8 cellular contexts compared by ENCODE assay signal in genomic region chr2:63977904-63978303, GRCh38. TPM values are rescaled to one million over a fixed set of nuclear protein-coding genes. Genes with fewer than 3 reads are reported as not detected.
DNase-seq lines count a peak whose midpoint lies in the region; ATAC-seq and TF ChIP-seq lines count a peak whose summit lies in the region.

No MANE protein-coding gene starts in this region.

- peaks cover 33% of the 10 kb centered on the region for H3K4me1 Mint-ChIP-seq in activated T-cell treated with anti-CD3 and anti-CD28 coated beads, Interleukin-2, amount 50 U/mL, for 24 hours (ENCODE audit: low read depth)
- H3K4me1 Mint-ChIP-seq in T-helper 2 cell treated with Interferon-gamma antibody and Interleukin-4, amounts not matched to agents 5 μg/mL and 100 μg/mL, for 36 hours (ENCODE audit: low read depth), result peaks cover 27% of the 10 kb centered on the region
- H3K4me1 Mint-ChIP-seq in stimulated activated effector memory CD8-positive, alpha-beta T cell treated with anti-CD3 and anti-CD28 coated beads, Interleukin-12 subunit alpha, Interleukin-12 subunit beta, amount 100 ng/mL, for 72 hours, result peaks cover 12% of the 10 kb centered on the region

- no peak overlapping the region for H3K27ac ChIP-seq in prostate gland

- peak overlapping the region; percentile 71 for H3K27ac Mint-ChIP-seq in activated T-cell treated with anti-CD3 and anti-CD28 coated beads, Interleukin-2, amount 50 U/mL, for 24 hours
- H3K27ac Mint-ChIP-seq in T-helper 2 cell treated with Interferon-gamma antibody and Interleukin-4, amounts not matched to agents 5 μg/mL and 100 μg/mL, for 36 hours, result peak overlapping the region; percentile 66
- H3K27ac Mint-ChIP-seq in stimulated activated effector memory CD8-positive, alpha-beta T cell treated with anti-CD3 and anti-CD28 coated beads, Interleukin-12 subunit alpha, Interleukin-12 subunit beta, amount 100 ng/mL, for 72 hours, result peak overlapping the region; percentile 0

- H3K27me3 Mint-ChIP-seq in activated T-cell treated with anti-CD3 and anti-CD28 coated beads, Interleukin-2, amount 50 U/mL, for 24 hours, result no peaks in the 10 kb centered on the region
- H3K27me3 Mint-ChIP-seq in T-helper 2 cell treated with Interferon-gamma antibody and Interleukin-4, amounts not matched to agents 5 μg/mL and 100 μg/mL, for 36 hours (ENCODE audit: low read depth), result no peaks in the 10 kb centered on the region

- intact Hi-C loops in prostate gland (cut with DNase I), result no loop called here

- WGBS in prostate gland, result 89% methylated on average over 5 of the region's 5 CpGs

- no peak for DNase-seq in activated T-cell treated with anti-CD3 and anti-CD28 coated beads, Interleukin-2, amount 50 U/mL, for 24 hours
- no peak for DNase-seq in activated T-cell treated with anti-CD3 and anti-CD28 coated beads, Interleukin-2, amount 50 U/mL, for 1 hour
- peak; percentile 30 for DNase-seq in T-helper 2 cell treated with Interferon-gamma antibody and Interleukin-4, amounts not matched to agents 5 μg/mL and 100 μg/mL, for 36 hours (ENCODE audit: low spot score)
- no peak for DNase-seq in stimulated activated effector memory CD8-positive, alpha-beta T cell treated with anti-CD3 and anti-CD28 coated beads, Interleukin-12 subunit alpha, Interleukin-12 subunit beta, amount 100 ng/mL, for 72 hours (ENCODE audit: low spot score in 2 of 2)
- DNase-seq in COLO668 (lab: John Stamatoyannopoulos, UW; ENCODE audit: unreplicated experiment) (no peak), prostate gland (ENCODE audit: low spot score) (no peak), Kasumi-1 (lab: John Stamatoyannopoulos, UW) (no peak)

- no peaks in the 10 kb centered on the region for H3K9me3 ChIP-seq in prostate gland

- peaks cover 2% of the 10 kb centered on the region for H3K4me1 ChIP-seq in prostate gland (replicated peaks)

- TF ChIP-seq CTCF in prostate gland (IDR thresholded peaks at IDR 0.05), result no peak

- H3K27me3 ChIP-seq in prostate gland (replicated peaks; ENCODE audit: insufficient read depth), result no peaks in the 10 kb centered on the region

- no peaks in the 10 kb centered on the region for H3K9me3 Mint-ChIP-seq in activated T-cell treated with anti-CD3 and anti-CD28 coated beads, Interleukin-2, amount 50 U/mL, for 24 hours
- no peaks in the 10 kb centered on the region for H3K9me3 Mint-ChIP-seq in T-helper 2 cell treated with Interferon-gamma antibody and Interleukin-4, amounts not matched to agents 5 μg/mL and 100 μg/mL, for 36 hours
- no peaks in the 10 kb centered on the region for H3K9me3 Mint-ChIP-seq in stimulated activated effector memory CD8-positive, alpha-beta T cell treated with anti-CD3 and anti-CD28 coated beads, Interleukin-12 subunit alpha, Interleukin-12 subunit beta, amount 100 ng/mL, for 72 hours

- peaks cover 62% of the 10 kb centered on the region for H3K36me3 Mint-ChIP-seq in activated T-cell treated with anti-CD3 and anti-CD28 coated beads, Interleukin-2, amount 50 U/mL, for 24 hours (ENCODE audit: low read depth)
- peaks cover 50% of the 10 kb centered on the region for H3K36me3 Mint-ChIP-seq in T-helper 2 cell treated with Interferon-gamma antibody and Interleukin-4, amounts not matched to agents 5 μg/mL and 100 μg/mL, for 36 hours (ENCODE audit: low read depth)
- peaks cover 58% of the 10 kb centered on the region for H3K36me3 Mint-ChIP-seq in stimulated activated effector memory CD8-positive, alpha-beta T cell treated with anti-CD3 and anti-CD28 coated beads, Interleukin-12 subunit alpha, Interleukin-12 subunit beta, amount 100 ng/mL, for 72 hours

- peaks cover 0 to 4% of the 10 kb centered on the region in 2 donors for H3K36me3 ChIP-seq in prostate gland

- ATAC-seq in HG02840 (IDR thresholded peaks at IDR 0.05; ENCODE audit: low FRiP score, unreplicated experiment), result peak; percentile 74
- ATAC-seq in stimulated activated effector memory CD8-positive, alpha-beta T cell treated with anti-CD3 and anti-CD28 coated beads, Interleukin-12 subunit alpha, Interleukin-12 subunit beta, amount 100 ng/mL, for 72 hours, result peak; percentile 79

- TF ChIP-seq POLR2A in prostate gland (IDR thresholded peaks at IDR 0.05), result no peak

- H3K4me3 Mint-ChIP-seq in activated T-cell treated with anti-CD3 and anti-CD28 coated beads, Interleukin-2, amount 50 U/mL, for 24 hours, result no peak overlapping the region
- peak overlapping the region; percentile 47 for H3K4me3 Mint-ChIP-seq in T-helper 2 cell treated with Interferon-gamma antibody and Interleukin-4, amounts not matched to agents 5 μg/mL and 100 μg/mL, for 36 hours
- no peak overlapping the region for H3K4me3 Mint-ChIP-seq in stimulated activated effector memory CD8-positive, alpha-beta T cell treated with anti-CD3 and anti-CD28 coated beads, Interleukin-12 subunit alpha, Interleukin-12 subunit beta, amount 100 ng/mL, for 72 hours

- H3K4me3 ChIP-seq in prostate gland, result no peak overlapping the region

RNA-seq across cellular contexts. Expression of gene VPS54, which starts 41.3 kb away (rescaled TPM):
- total RNA-seq in prostate gland, result 10 to 100 TPM; 33.5 to 41.1 TPM

Comparison
In these comparisons a context has a peak if more than half of its experiments do, and no peak if none do; other contexts are left out.
1. H3K27ac Mint-ChIP-seq: peak in every context shown above with its lines; median percentile 71 in activated T-cell treated with anti-CD3 and anti-CD28 coated beads, Interleukin-2, amount 50 U/mL, for 24 hours; 66 in T-helper 2 cell treated with Interferon-gamma antibody and Interleukin-4, amounts not matched to agents 5 μg/mL and 100 μg/mL, for 36 hours; 0 in stimulated activated effector memory CD8-positive, alpha-beta T cell treated with anti-CD3 and anti-CD28 coated beads, Interleukin-12 subunit alpha, Interleukin-12 subunit beta, amount 100 ng/mL, for 72 hours.